In the genomic region with DNA sequence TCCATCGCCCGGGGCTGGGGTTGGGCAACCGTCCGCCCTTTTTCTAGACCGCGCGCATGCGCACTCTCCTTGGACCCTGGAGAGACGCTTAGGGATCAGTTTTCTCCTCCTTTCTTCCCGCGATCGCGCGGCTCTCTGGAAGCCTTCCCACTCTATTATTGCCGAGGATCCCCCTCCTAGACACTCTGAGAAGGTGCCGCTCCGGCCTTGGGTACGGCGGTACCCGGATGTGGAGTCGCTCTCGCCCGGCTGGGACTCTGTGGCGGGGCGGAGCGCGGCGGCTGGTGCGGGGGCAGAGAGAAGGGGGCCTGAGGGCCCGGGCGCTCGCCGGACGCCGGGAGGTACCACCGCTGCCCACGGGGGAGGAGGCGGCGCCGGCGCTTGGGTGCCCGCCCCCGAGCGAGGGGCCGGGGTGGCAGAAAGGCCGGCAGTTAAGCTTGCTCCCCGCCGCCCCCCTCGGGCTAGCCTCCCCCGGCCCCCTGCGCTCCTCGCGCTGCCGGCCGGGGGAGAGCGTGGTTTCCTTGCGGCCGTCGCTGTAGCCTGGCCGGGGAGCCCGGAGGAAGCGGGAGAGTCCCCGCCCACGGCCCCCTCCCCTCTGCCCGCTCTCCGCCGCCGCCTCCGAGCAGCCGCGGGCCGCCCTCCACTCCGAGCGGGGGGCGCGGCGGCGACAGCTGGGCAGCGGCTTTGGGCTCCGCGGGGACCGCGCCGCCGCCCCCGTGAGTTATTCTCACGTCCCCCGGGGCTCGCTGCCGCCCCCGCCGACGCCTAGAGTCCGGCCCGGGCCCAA, we compare ENCODE assay signal across 8 cellular contexts. TPM values are rescaled to one million over a fixed set of nuclear protein-coding genes. Genes with fewer than 3 reads are reported as not detected.
DNase-seq lines count a peak whose midpoint lies in the region; ATAC-seq and TF ChIP-seq lines count a peak whose summit lies in the region.

A gene (plus strand): TSS at position 69 of the 787 bp plus-strand sequence. CDS start 792 bp downstream, outside the sequence.

- H3K36me3 Mint-ChIP-seq in activated naive CD4-positive, alpha-beta T cell treated with anti-CD3 and anti-CD28 coated beads, Interleukin-2, amount 50 U/mL, for 24 hours = peaks cover 2% of the 10 kb centered on the region

- TF ChIP-seq CTCF in Peyer's patch (IDR thresholded peaks at IDR 0.05) = no peak
- TF ChIP-seq CTCF in osteoblast (IDR thresholded peaks at IDR 0.05; ENCODE audit: extremely low read depth, low read depth, low read length) = no peak

- DNase-seq in DMS79 treated with DMSO at 0.1 percent for 48 hours (lab: John Stamatoyannopoulos, UW) (peak; percentile 95), HT1080 (ENCODE audit: low read depth) (peak; percentile 96), Peyer's patch (peak in 2 of 3 donors; percentile 33 to 71), head of caudate nucleus (peak in 40 of 42 donors; percentile 35 to 99 (median 68)), osteoblast (ENCODE audit: insufficient read length, low spot score, missing footprints) (peak; percentile 97), superior temporal gyrus (ENCODE audit: extremely low spot score) (no peak)

- H3K4me1 ChIP-seq in Peyer's patch = peaks cover 0 to 26% (median 2%) of the 10 kb centered on the region in 4 donors
- H3K4me1 ChIP-seq in osteoblast (ENCODE audit: insufficient read depth, low read length) = peaks cover 16% of the 10 kb centered on the region

- H3K27ac ChIP-seq in Peyer's patch (peak within 1 kb of the TSS; percentile 94 to 100 (median 98)), osteoblast (ENCODE audit: low read depth, low read length) (peak within 1 kb of the TSS; percentile 86)

- H3K4me1 Mint-ChIP-seq in activated naive CD4-positive, alpha-beta T cell treated with anti-CD3 and anti-CD28 coated beads, Interleukin-2, amount 50 U/mL, for 24 hours = peaks cover 39% of the 10 kb centered on the region

- TF ChIP-seq POLR2A in Peyer's patch (IDR thresholded peaks at IDR 0.05) = peak; percentile 44 to 70

- H3K36me3 ChIP-seq in Peyer's patch = no peaks in the 10 kb centered on the region
- H3K36me3 ChIP-seq in osteoblast (ENCODE audit: insufficient read depth, low read length) = no peaks in the 10 kb centered on the region

- H3K4me3 ChIP-seq in Peyer's patch (peak within 1 kb of the TSS; percentile 94 to 100 (median 98)), osteoblast (ENCODE audit: insufficient read depth, low read length) (peak within 1 kb of the TSS; percentile 93)

- intact Hi-C loops in head of caudate nucleus (cut with DNase I) = loop anchor here (1.0 to 5.0 kb wide), 2 partner anchors 37 to 129 kb away; a partner anchor contains a TSS

- no peaks in the 10 kb centered on the region for H3K9me3 ChIP-seq in Peyer's patch
- H3K9me3 ChIP-seq in osteoblast (ENCODE audit: low read depth, low read length) = no peaks in the 10 kb centered on the region

- no peaks in the 10 kb centered on the region for H3K9me3 Mint-ChIP-seq in activated naive CD4-positive, alpha-beta T cell treated with anti-CD3 and anti-CD28 coated beads, Interleukin-2, amount 50 U/mL, for 24 hours

- ATAC-seq in GM21423 (IDR thresholded peaks at IDR 0.05; ENCODE audit: unreplicated experiment) = peak; percentile 58

- no peaks in the 10 kb centered on the region for H3K27me3 Mint-ChIP-seq in activated naive CD4-positive, alpha-beta T cell treated with anti-CD3 and anti-CD28 coated beads, Interleukin-2, amount 50 U/mL, for 24 hours

- H4K20me1 ChIP-seq in osteoblast (ENCODE audit: insufficient read depth, low read length) = peaks cover 10% of the 10 kb centered on the region

- H2AFZ ChIP-seq in osteoblast (ENCODE audit: low read length) = peak within 1 kb of the TSS; percentile 96

- H3K4me3 Mint-ChIP-seq in activated naive CD4-positive, alpha-beta T cell treated with anti-CD3 and anti-CD28 coated beads, Interleukin-2, amount 50 U/mL, for 24 hours = peak within 1 kb of the TSS; percentile 97

- H3K27me3 ChIP-seq in Peyer's patch (no peaks in the 10 kb centered on the region), osteoblast (ENCODE audit: insufficient read depth, low read length) (no peaks in the 10 kb centered on the region)

- H3K79me2 ChIP-seq in osteoblast (ENCODE audit: insufficient read depth, low read length) = peaks cover 41% of the 10 kb centered on the region

- peak within 1 kb of the TSS; percentile 98 for H3K27ac Mint-ChIP-seq in activated naive CD4-positive, alpha-beta T cell treated with anti-CD3 and anti-CD28 coated beads, Interleukin-2, amount 50 U/mL, for 24 hours

- H3K4me2 ChIP-seq in osteoblast (ENCODE audit: insufficient read depth, low read length) = peak within 1 kb of the TSS; percentile 98

RNA-seq across cellular contexts. Expression of the gene that starts here (rescaled TPM):
- 17.7 and 19.2 TPM in 2 replicates for total RNA-seq in HT1080 (2014; rRNA removed; shearing (Covaris generic))
- polyA plus RNA-seq in HT1080 (2015; cell fraction: cytosol; rRNA removed) = 14.4 and 22.5 TPM in 2 replicates
- 29.1 and 35.5 TPM in 2 replicates for polyA plus RNA-seq in HT1080 (2015; cell fraction: nucleus; rRNA removed)
- total RNA-seq in Peyer's patch = 10 to 100 TPM; 13.8 to 47.0 (median 18.3) TPM
- total RNA-seq in osteoblast = 56.9 and 64.4 TPM in 2 replicates
